In genomic region chr7:68364871-68365625, GRCh38 we compare ENCODE assay signal across 15 cellular contexts.
"Had no signal": no experiment of that assay in that cellular context is flagged by ENCODE, and none has a peak within 500 bp of the region (broad histone marks: within the 10 kb centered on the region; RNA-seq: fewer than 3 reads in every experiment).

No MANE protein-coding gene starts in this region.

- DNase-seq: activated CD4-positive, alpha-beta T cell treated with anti-CD3 and anti-CD28 coated beads, Interleukin-2, amount 50 U/mL, for 48 hours; activated CD8-positive, alpha-beta memory T cell treated with anti-CD3 and anti-CD28 coated beads, Interleukin-2, amount 10 ng/mL, durations not matched to agents 7 days and 5 days; activated naive CD4-positive, alpha-beta T cell treated with anti-CD3 and anti-CD28 coated beads, Interleukin-2, amount 10 ng/mL, durations not matched to agents 7 days and 5 days; activated T-cell treated with anti-CD3 and anti-CD28 coated beads, Interleukin-2, amount 50 U/mL, for 1 hour; glutamatergic neuron; hypothalamus; nephron progenitor cell; stimulated activated CD4-positive, alpha-beta T cell treated with anti-CD3 and anti-CD28 coated beads, Interleukin-12 subunit alpha, Interleukin-12 subunit beta, amount 100 ng/mL, for 4 hours; stimulated activated CD4-positive, alpha-beta T cell treated with anti-CD3 and anti-CD28 coated beads, Interleukin-2, amount 100 ng/mL, for 24 hours; T-helper 1 cell; T1000; WERI-Rb-1 had no signal

- H3K4me1 Mint-ChIP-seq: activated CD8-positive, alpha-beta memory T cell treated with anti-CD3 and anti-CD28 coated beads, Interleukin-2, amount 10 ng/mL, durations not matched to agents 7 days and 5 days; activated naive CD4-positive, alpha-beta T cell treated with anti-CD3 and anti-CD28 coated beads, Interleukin-2, amount 10 ng/mL, durations not matched to agents 7 days and 5 days had no signal

- H3K36me3 Mint-ChIP-seq: activated CD8-positive, alpha-beta memory T cell treated with anti-CD3 and anti-CD28 coated beads, Interleukin-2, amount 10 ng/mL, durations not matched to agents 7 days and 5 days; activated naive CD4-positive, alpha-beta T cell treated with anti-CD3 and anti-CD28 coated beads, Interleukin-2, amount 10 ng/mL, durations not matched to agents 7 days and 5 days; mesothelial cell of epicardium had no signal

- H3K27me3 Mint-ChIP-seq: activated CD8-positive, alpha-beta memory T cell treated with anti-CD3 and anti-CD28 coated beads, Interleukin-2, amount 10 ng/mL, durations not matched to agents 7 days and 5 days; activated naive CD4-positive, alpha-beta T cell treated with anti-CD3 and anti-CD28 coated beads, Interleukin-2, amount 10 ng/mL, durations not matched to agents 7 days and 5 days had no signal

- H3K4me1 ChIP-seq: ascending aorta had no signal

- H3K27ac ChIP-seq: ascending aorta, cardiac muscle cell, WERI-Rb-1 had no signal

- H3K4me3 ChIP-seq: ascending aorta, cardiac muscle cell had no signal

- H3K27ac Mint-ChIP-seq: activated CD8-positive, alpha-beta memory T cell treated with anti-CD3 and anti-CD28 coated beads, Interleukin-2, amount 10 ng/mL, durations not matched to agents 7 days and 5 days; activated naive CD4-positive, alpha-beta T cell treated with anti-CD3 and anti-CD28 coated beads, Interleukin-2, amount 10 ng/mL, durations not matched to agents 7 days and 5 days; mesothelial cell of epicardium; nephron progenitor cell had no signal

- H3K4me3 Mint-ChIP-seq: activated CD8-positive, alpha-beta memory T cell treated with anti-CD3 and anti-CD28 coated beads, Interleukin-2, amount 10 ng/mL, durations not matched to agents 7 days and 5 days; activated naive CD4-positive, alpha-beta T cell treated with anti-CD3 and anti-CD28 coated beads, Interleukin-2, amount 10 ng/mL, durations not matched to agents 7 days and 5 days; mesothelial cell of epicardium; nephron progenitor cell had no signal

- H3K27me3 ChIP-seq: ascending aorta, cardiac muscle cell had no signal

- H3K36me3 ChIP-seq: ascending aorta, cardiac muscle cell, WERI-Rb-1 had no signal

- H3K9me3 ChIP-seq: ascending aorta had no signal
